8 cellular contexts compared by ENCODE assay signal in the genomic region with DNA sequence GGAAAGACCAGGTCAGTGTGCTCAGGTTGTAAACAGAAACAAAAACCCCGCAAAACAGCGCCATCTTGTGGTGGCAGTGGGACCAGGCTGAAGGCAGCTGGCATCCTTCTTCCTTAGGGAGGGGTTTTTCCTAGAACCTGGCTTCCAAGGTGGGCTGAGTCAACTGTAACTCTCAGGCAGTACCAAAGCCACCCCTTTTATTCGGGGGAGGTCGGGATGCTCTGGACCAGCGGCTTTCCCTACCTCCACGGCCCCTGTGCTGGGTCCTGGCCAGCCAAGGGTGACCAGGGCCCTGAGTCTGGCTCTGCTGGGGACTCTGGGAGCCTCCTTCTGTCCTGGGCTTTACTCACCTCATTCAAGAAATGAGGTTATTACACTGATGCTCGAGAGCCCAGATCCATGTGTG.
A peak's percentile ranks its signal among the peaks of the same experiment; 100 is the strongest.
DNase-seq lines count a peak whose midpoint lies in the region; ATAC-seq and TF ChIP-seq lines count a peak whose summit lies in the region.

No MANE protein-coding gene starts in this region.

- H3K27ac ChIP-seq in vagina, result no peak overlapping the region

- H3K36me3 Mint-ChIP-seq in progenitor cell of endocrine pancreas (ENCODE audit: insufficient read depth), result no peaks in the 10 kb centered on the region

- peak; percentile 91 for TF ChIP-seq CTCF in progenitor cell of endocrine pancreas (IDR thresholded peaks at IDR 0.05; ENCODE audit: unreplicated experiment)
- TF ChIP-seq CTCF in vagina (IDR thresholded peaks at IDR 0.05), result peak; percentile 50 to 74 (median 50)

- no peaks in the 10 kb centered on the region for H3K27me3 ChIP-seq in vagina

- no peaks in the 10 kb centered on the region for H3K36me3 ChIP-seq in vagina

- no peaks in the 10 kb centered on the region for H3K9me3 Mint-ChIP-seq in progenitor cell of endocrine pancreas (ENCODE audit: low read depth)

- no peak overlapping the region for H3K4me3 ChIP-seq in Jurkat, Clone E6-1 (ENCODE audit: low read length)
- no peak overlapping the region for H3K4me3 ChIP-seq in vagina

- no peak for ATAC-seq in GM18867 (IDR thresholded peaks at IDR 0.05; ENCODE audit: unreplicated experiment)

- H3K4me3 Mint-ChIP-seq in progenitor cell of endocrine pancreas (ENCODE audit: low read depth), result no peak overlapping the region

- DNase-seq in DMS114 treated with DMSO at 0.1 percent for 48 hours (lab: John Stamatoyannopoulos, UW; ENCODE audit: unreplicated experiment), result peak; percentile 98
- DNase-seq in Jurkat, Clone E6-1 (ENCODE audit: low read depth, low spot score), result peak; percentile 43
- peak; percentile 34 for DNase-seq in SHP77 treated with DMSO at 0.1 percent for 48 hours (lab: John Stamatoyannopoulos, UW)
- peak; percentile 89 for DNase-seq in activated effector memory CD4-positive, alpha-beta T cell treated with anti-CD3 and anti-CD28 coated beads, Interleukin-2, amount 50 U/mL, for 16 hours
- DNase-seq in globus pallidus (ENCODE audit: low spot score), result peak; percentile 18
- DNase-seq in progenitor cell of endocrine pancreas (ENCODE audit: low spot score, unreplicated experiment), result peak; percentile 71
- no peak for DNase-seq in vagina (ENCODE audit: extremely low spot score in 2 of 2)

- H3K27ac Mint-ChIP-seq in progenitor cell of endocrine pancreas, result no peak overlapping the region

- intact Hi-C loops in vagina (cut with DNase I), result no loop called here

- no peaks in the 10 kb centered on the region for H3K4me1 ChIP-seq in vagina

- no peaks in the 10 kb centered on the region for H3K9me3 ChIP-seq in vagina

- peaks cover 15% of the 10 kb centered on the region for H3K27me3 Mint-ChIP-seq in progenitor cell of endocrine pancreas

- peaks cover 6% of the 10 kb centered on the region for H3K4me1 Mint-ChIP-seq in progenitor cell of endocrine pancreas (ENCODE audit: low read depth)

- TF ChIP-seq POLR2A in vagina (IDR thresholded peaks at IDR 0.05), result no peak

Comparison
In these comparisons a context has a peak if more than half of its experiments do, and no peak if none do; other contexts are left out.
1. DNase-seq: peak in DMS114 treated with DMSO at 0.1 percent for 48 hours (single experiment), Jurkat, Clone E6-1 (single experiment), SHP77 treated with DMSO at 0.1 percent for 48 hours (single experiment), activated effector memory CD4-positive, alpha-beta T cell treated with anti-CD3 and anti-CD28 coated beads, Interleukin-2, amount 50 U/mL, for 16 hours (single experiment), globus pallidus (single experiment) and progenitor cell of endocrine pancreas (single experiment); none in vagina (0 of 2).